Comparison of ENCODE assay signal across 19 cellular contexts in the genomic region with DNA sequence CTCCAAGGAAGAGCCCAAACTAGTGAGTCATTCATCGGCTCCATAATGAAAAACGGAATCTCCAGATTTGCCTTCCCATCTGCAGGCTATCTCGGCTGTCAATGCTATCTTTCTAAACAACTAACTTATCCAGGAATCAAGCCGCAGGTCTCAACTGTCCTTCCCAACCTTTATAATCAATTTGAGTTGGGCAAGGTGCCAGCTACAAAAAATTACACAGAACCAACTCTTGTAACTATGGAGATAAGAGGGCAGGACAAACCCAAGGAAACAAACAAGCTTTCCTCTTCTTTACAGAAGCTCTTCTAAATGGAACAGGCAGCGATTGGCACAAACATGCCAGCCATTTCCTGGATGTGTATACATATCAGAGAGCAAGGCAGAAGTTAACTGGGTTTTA.
DNase-seq lines count a peak whose midpoint lies in the region; ATAC-seq, FAIRE-seq and TF ChIP-seq lines count a peak whose summit lies in the region.
"Had no signal": no experiment of that assay in that cellular context is flagged by ENCODE, and none has a peak within 500 bp of the region (broad histone marks: within the 10 kb centered on the region; RNA-seq: fewer than 3 reads in every experiment).

No MANE protein-coding gene starts in this region.

- H3K4me3 ChIP-seq in K562 (no peak overlapping the region), uterus (no peak overlapping the region), smooth muscle cell (no peak overlapping the region)
- H3K4me3 ChIP-seq: A549, BLaER1, neural progenitor cell, spleen had no signal

- intact Hi-C loops in K562 (cut with micrococcal nuclease) (no loop called here), uterus (cut with DNase I; ENCODE audit: low total_unique reads) (no loop called here)

- no peak for FAIRE-seq in K562 (lab: Jason Lieb, UNC)
- FAIRE-seq: D721Med, frontal cortex, TTC549 had no signal

- no peak for ATAC-seq in K562
- ATAC-seq: A549 had no signal

- POLR2A ChIA-PET in K562 (lab: Yijun Ruan, JAX) = no interaction called here

- H3K27me3 ChIP-seq in K562 (ENCODE audit: control insufficient read depth in 2 of 2, insufficient read depth in 2 of 2, low read length in 2 of 2) (no peaks in the 10 kb centered on the region), uterus (no peaks in the 10 kb centered on the region), smooth muscle cell (ENCODE audit: low read depth) (no peaks in the 10 kb centered on the region)
- H3K27me3 ChIP-seq: neural progenitor cell, spleen had no signal

- H3K79me2 ChIP-seq in K562 (ENCODE audit: control insufficient read depth, insufficient read depth, low read length) (no peaks in the 10 kb centered on the region), smooth muscle cell (ENCODE audit: low read depth) (no peaks in the 10 kb centered on the region)

- 0% methylated on average over 5 of the region's 5 CpGs for WGBS in K562 (ENCODE audit: insufficient coverage, low coverage, missing lambda C conversion rate)
- WGBS in smooth muscle cell (ENCODE audit: low lambda C conversion rate) = 53% methylated on average over 5 of the region's 5 CpGs

- H3K36me3 ChIP-seq in K562 (ENCODE audit: control insufficient read depth, insufficient read depth, low read length) (no peaks in the 10 kb centered on the region), uterus (no peaks in the 10 kb centered on the region), smooth muscle cell (ENCODE audit: low read depth) (no peaks in the 10 kb centered on the region)
- H3K36me3 ChIP-seq: BLaER1, neural progenitor cell, spleen had no signal

- BruUV-seq in K562 (replicated peaks; lab: Mats Ljungman, UMichigan) = no TSS peak

- H3K4me1 ChIP-seq in K562 (replicated peaks in 1 of 2; ENCODE audit: control insufficient read depth in 2 of 2, insufficient read depth in 2 of 2, low read length in 2 of 2) (peaks cover 0 to 4% of the 10 kb centered on the region in 2 experiments; a peak in 2 of 5 replicates), uterus (no peaks in the 10 kb centered on the region), smooth muscle cell (ENCODE audit: low read depth) (no peaks in the 10 kb centered on the region)
- H3K4me1 ChIP-seq: A549, BLaER1, neural progenitor cell, spleen had no signal

- H3F3A ChIP-seq in smooth muscle cell (ENCODE audit: low read depth) = no peaks in the 10 kb centered on the region

- no peak for TF ChIP-seq EP300 in K562 (IDR thresholded peaks at IDR 0.05; ENCODE audit: low read length)

- TF ChIP-seq RAD21 in K562 (CRISPR knock-in tag; conservative IDR thresholded peaks at IDR 0.05 in 1 of 2, IDR thresholded peaks at IDR 0.05 in 1 of 2) = no peak

- CTCF ChIA-PET in K562 (lab: Yijun Ruan, JAX; ENCODE audit: low intra/inter-chr PET ratio) = no interaction called here

- TF ChIP-seq CTCF in K562 (IDR thresholded peaks at IDR 0.05 in 2 of 3, conservative IDR thresholded peaks at IDR 0.05 in 1 of 3; ENCODE audit: insufficient read depth in 2 of 3, low read depth in 1 of 3, low read length in 3 of 3) (no peak), uterus (IDR thresholded peaks at IDR 0.05) (no peak), smooth muscle cell (IDR thresholded peaks at IDR 0.05; ENCODE audit: borderline replicate concordance, insufficient read depth, poor library complexity, severe bottlenecking) (no peak)

- H3K27ac ChIP-seq in K562 (ENCODE audit: extremely low read depth, low read depth, low read length) = no peak overlapping the region
- peak overlapping the region; percentile 32 to 59 for H3K27ac ChIP-seq in uterus
- H3K27ac ChIP-seq in smooth muscle cell (ENCODE audit: low read depth) = no peak overlapping the region
- H3K27ac ChIP-seq: A549, BLaER1, neural progenitor cell, spleen had no signal

- DNase-seq in NCI-H2107 treated with DMSO at 0.1 percent for 48 hours (lab: John Stamatoyannopoulos, UW; ENCODE audit: unreplicated experiment) (peak; percentile 11), NCI-H2107 (lab: John Stamatoyannopoulos, UW) (no peak), NCI-H2227 treated with DMSO at 0.1 percent for 48 hours (lab: John Stamatoyannopoulos, UW) (peak; percentile 34), K562 (ENCODE audit: extremely low read depth in 1 of 4, low spot score in 3 of 4) (peak in 2 of 4 experiments; percentile 6), uterus (no peak), HK-2 (ENCODE audit: unreplicated experiment) (no peak), smooth muscle cell (lab: John Stamatoyannopoulos, UW; ENCODE audit: unreplicated experiment) (no peak)
- no peak for DNase-seq in effector CD8-positive, alpha-beta T cell (lab: John Stamatoyannopoulos, UW)
- DNase-seq: activated CD4-positive, alpha-beta T cell treated with anti-CD3 and anti-CD28 coated beads, Interleukin-2, amount 50 U/mL, for 1 hour; activated CD8-positive, alpha-beta memory T cell treated with anti-CD3 and anti-CD28 coated beads, Interleukin-2, amount 50 U/mL, for 48 hours; activated gamma-delta T cell; spleen; stimulated activated CD4-positive, alpha-beta T cell treated with anti-CD3 and anti-CD28 coated beads, Interleukin-4, amount 100 ng/mL, for 4 hours had no signal

- no peak for TF ChIP-seq POLR2A in K562 (conservative IDR thresholded peaks at IDR 0.05)
- TF ChIP-seq POLR2A in uterus (IDR thresholded peaks at IDR 0.05) = no peak

- in situ Hi-C loops in K562 (cut with MboI) = no loop called here

- no peaks in the 10 kb centered on the region for H3K9me1 ChIP-seq in K562 (ENCODE audit: control insufficient read depth, insufficient read depth, low read length)

- H3K4me2 ChIP-seq in K562 (ENCODE audit: insufficient read depth, low read length) = no peak overlapping the region
- H3K4me2 ChIP-seq in smooth muscle cell = no peak overlapping the region
- H3K4me2 ChIP-seq: A549, BLaER1, neural progenitor cell had no signal

- H2AFZ ChIP-seq in K562 (ENCODE audit: low read depth, low read length) (no peak overlapping the region), smooth muscle cell (ENCODE audit: low read depth) (no peak overlapping the region)
- H2AFZ ChIP-seq: neural progenitor cell had no signal

- H3K9me3 ChIP-seq in K562 (replicated peaks; ENCODE audit: control insufficient read depth, insufficient read depth, low read depth, low read length) = no peaks in the 10 kb centered on the region
- no peaks in the 10 kb centered on the region for H3K9me3 ChIP-seq in uterus
- no peaks in the 10 kb centered on the region for H3K9me3 ChIP-seq in smooth muscle cell (replicated peaks; ENCODE audit: low read depth)
- H3K9me3 ChIP-seq: A549 had no signal

- H3K9ac ChIP-seq in K562 (ENCODE audit: insufficient read depth in 1 of 2, low read depth in 2 of 2, low read length in 2 of 2) (no peak overlapping the region), smooth muscle cell (ENCODE audit: low read depth) (no peak overlapping the region)
- H3K9ac ChIP-seq: BLaER1, neural progenitor cell had no signal

- no peaks in the 10 kb centered on the region for H4K20me1 ChIP-seq in K562 (replicated peaks; ENCODE audit: control insufficient read depth, insufficient read depth, low read length)
- no peaks in the 10 kb centered on the region for H4K20me1 ChIP-seq in smooth muscle cell (ENCODE audit: low read depth)
- H4K20me1 ChIP-seq: BLaER1 had no signal

TF ChIP-seq in K562, 482 proteins besides CTCF, POLR2A, EP300 and RAD21:
- TF ChIP-seq CBFA2T3 (IDR thresholded peaks at IDR 0.05) = 0 out of 2 replicates have a peak, but pooled peaks have one; percentile 18
- TF ChIP-seq NFIC (IDR thresholded peaks at IDR 0.05) = peak; percentile 42; the same call in 1 of the 2 replicates
- no peak for TF ChIP-seq ZNF232 (CRISPR knock-in tag; IDR thresholded peaks at IDR 0.05)

Comparison
In these comparisons a context has a peak if more than half of its experiments do, and no peak if none do; other contexts are left out.
1. DNase-seq: peak in NCI-H2107 treated with DMSO at 0.1 percent for 48 hours (single experiment) and NCI-H2227 treated with DMSO at 0.1 percent for 48 hours (single experiment); none in NCI-H2107 (single experiment), uterus (0 of 2), effector CD8-positive, alpha-beta T cell (single experiment), HK-2 (single experiment) and smooth muscle cell (single experiment).
2. H3K27ac ChIP-seq: peak in uterus (2 of 2); none in K562 (single experiment) and smooth muscle cell (single experiment).